18 cellular contexts compared by ENCODE assay signal in genomic region chr13:84845875-84846619, GRCh38.
"Had no signal": no experiment of that assay in that cellular context is flagged by ENCODE, and none has a peak within 500 bp of the region (broad histone marks: within the 10 kb centered on the region; RNA-seq: fewer than 3 reads in every experiment).

No MANE protein-coding gene starts in this region.

- H3K27me3 ChIP-seq: colonic mucosa, foreskin keratinocyte, sigmoid colon, stomach, transverse colon had no signal

- H3K27ac Mint-ChIP-seq: naive thymus-derived CD8-positive, alpha-beta T cell had no signal

- H3K4me3 Mint-ChIP-seq: naive thymus-derived CD8-positive, alpha-beta T cell had no signal

- H3K36me3 Mint-ChIP-seq: naive thymus-derived CD8-positive, alpha-beta T cell had no signal

- H3K27me3 Mint-ChIP-seq: naive thymus-derived CD8-positive, alpha-beta T cell had no signal

- H3K4me3 ChIP-seq: colonic mucosa, mucosa of descending colon, sigmoid colon, skin epidermis, stomach, thoracic aorta, transverse colon had no signal

- H3K4me1 ChIP-seq: colonic mucosa, foreskin keratinocyte, stomach, transverse colon had no signal

- H3K4me1 Mint-ChIP-seq: naive thymus-derived CD8-positive, alpha-beta T cell had no signal

- H3K9me3 ChIP-seq: colonic mucosa, mucosa of descending colon, sigmoid colon, stomach, thoracic aorta, transverse colon had no signal

- H3K27ac ChIP-seq: colonic mucosa, foreskin keratinocyte, sigmoid colon, skin epidermis, stomach, thoracic aorta, transverse colon had no signal

- DNase-seq: colonic mucosa; dermis blood vessel endothelial cell; erythroblast; foreskin keratinocyte; head of caudate nucleus; hippocampal formation; left colon; mammary epithelial cell; mucosa of descending colon; naive thymus-derived CD8-positive, alpha-beta T cell; posterior cingulate gyrus; sigmoid colon; stimulated activated naive CD4-positive, alpha-beta T cell; stomach; substantia nigra; transverse colon had no signal

- H3K36me3 ChIP-seq: colonic mucosa, sigmoid colon, stomach, thoracic aorta, transverse colon had no signal

- ATAC-seq: foreskin keratinocyte; left colon; mucosa of descending colon; naive thymus-derived CD8-positive, alpha-beta T cell had no signal
